In the genomic region with DNA sequence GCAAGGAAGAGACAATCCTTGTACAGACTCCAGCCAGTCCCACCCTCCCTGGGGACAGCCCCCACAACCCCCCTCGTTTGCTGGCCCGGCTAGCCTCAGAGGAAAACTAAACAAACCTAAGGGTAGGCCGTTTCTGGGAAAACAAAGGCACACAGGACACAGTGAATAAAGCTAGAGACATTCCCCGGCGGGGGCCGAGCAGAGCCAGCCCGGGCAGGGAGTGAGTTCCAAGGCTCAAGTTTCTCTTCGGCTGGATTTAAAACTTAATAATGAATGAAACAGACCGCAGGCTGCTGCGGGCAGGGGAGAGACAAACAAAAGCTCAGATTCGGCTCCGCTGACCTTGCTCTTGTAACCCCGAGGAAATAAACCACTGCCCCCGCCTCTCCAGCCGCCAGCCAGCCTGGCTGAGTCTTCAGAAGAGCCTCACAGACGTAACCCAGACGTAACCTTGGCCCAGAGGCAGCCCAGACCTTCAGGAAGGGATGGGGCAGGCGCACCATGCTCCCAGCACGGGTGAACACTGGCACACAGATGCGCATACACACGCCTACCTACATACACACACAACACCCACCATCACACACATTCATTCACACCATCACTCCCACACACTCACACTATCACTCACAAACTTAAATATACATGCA, we compare ENCODE assay signal across 10 cellular contexts.
DNase-seq lines count a peak whose midpoint lies in the region; ATAC-seq and TF ChIP-seq lines count a peak whose summit lies in the region.
"Had no signal": no experiment of that assay in that cellular context is flagged by ENCODE, and none has a peak within 500 bp of the region (broad histone marks: within the 10 kb centered on the region; RNA-seq: fewer than 3 reads in every experiment).

No MANE protein-coding gene starts in this region.

- H3K27ac ChIP-seq in IMR-90 (ENCODE audit: insufficient read depth, low read length) (peak overlapping the region; percentile 44), left lung (peak overlapping the region; percentile 36 to 48), smooth muscle cell (ENCODE audit: low read depth) (peak overlapping the region; percentile 84)

- no peaks in the 10 kb centered on the region for H3K79me1 ChIP-seq in IMR-90 (ENCODE audit: low read depth in 1 of 2, low read length in 2 of 2)

- no peaks in the 10 kb centered on the region for H3K36me3 Mint-ChIP-seq in activated CD4-positive, alpha-beta T cell treated with anti-CD3 and anti-CD28 coated beads, Interleukin-2, amount 10 ng/mL, durations not matched to agents 7 days and 5 days (ENCODE audit: low read depth)
- H3K36me3 Mint-ChIP-seq: activated naive CD8-positive, alpha-beta T cell had no signal

- WGBS in IMR-90 (ENCODE audit: extremely low coverage in 2 of 2, insufficient read length in 1 of 2), 2 experiments, result 12% methylated on average over 7 of the region's 21 CpGs; no CpG with 5 or more reads in 1 of the 2 experiments
- WGBS in smooth muscle cell (ENCODE audit: low lambda C conversion rate), result 16% methylated on average over 20 of the region's 21 CpGs

- H3K4me1 ChIP-seq in IMR-90 (ENCODE audit: control insufficient read depth, insufficient read depth, low read length) (peaks cover 31% of the 10 kb centered on the region), left lung (peaks cover 7 to 14% of the 10 kb centered on the region in 2 donors), smooth muscle cell (ENCODE audit: low read depth) (peaks cover 31% of the 10 kb centered on the region)

- in situ Hi-C loops in IMR-90 (cut with MboI; ENCODE audit: low sequenced_read_pairs), result no loop called here

- H3K18ac ChIP-seq in IMR-90 (ENCODE audit: low read depth, low read length), result peak overlapping the region; percentile 29

- intact Hi-C loops in IMR-90 (cut with micrococcal nuclease), result loop anchor here (2.0 kb wide), 1 partner anchor 19 kb away; no protein-coding TSS in a partner anchor
- intact Hi-C loops in left lung (cut with DNase I), result no loop called here

- H3K23ac ChIP-seq in IMR-90 (ENCODE audit: low read depth, low read length), result peak overlapping the region; percentile 60; the same call in 1 of the 2 replicates

- no peaks in the 10 kb centered on the region for H3K79me2 ChIP-seq in smooth muscle cell (ENCODE audit: low read depth)

- peak; percentile 86 for ATAC-seq in IMR-90 (ENCODE audit: low read depth)
- peak; percentile 58 for ATAC-seq in left lung
- ATAC-seq in GM21619 (IDR thresholded peaks at IDR 0.05; ENCODE audit: unreplicated experiment), result no peak
- ATAC-seq in stimulated activated naive CD8-positive, alpha-beta T cell treated with anti-CD3 and anti-CD28 coated beads, Interleukin-15, Interleukin-2, amounts not matched to agents 100 U/mL and 50 U/mL, for 24 hours, result no peak

- POLR2A ChIA-PET in IMR-90 (lab: Charles Lee; ENCODE audit: unreplicated experiment), result no interaction called here
- POLR2A ChIA-PET in activated CD4-positive, alpha-beta T cell treated with anti-CD3 and anti-CD28 coated beads, Interleukin-2, amount 10 ng/mL, durations not matched to agents 7 days and 5 days (lab: Charles Lee), result no interaction called here

- peak overlapping the region; percentile 82 for H2BK120ac ChIP-seq in IMR-90 (ENCODE audit: low read depth, low read length)

- H3K4ac ChIP-seq in IMR-90 (ENCODE audit: low read depth, low read length), result peak overlapping the region; percentile 92

- TF ChIP-seq POLR2A in IMR-90 (IDR thresholded peaks at IDR 0.05; ENCODE audit: low read depth, low read length), result no peak

- H3K4me3 ChIP-seq in IMR-90 (ENCODE audit: insufficient read depth, low read depth, low read length) (no peak overlapping the region), left lung (no peak overlapping the region), smooth muscle cell (no peak overlapping the region)

- peak overlapping the region; percentile 63 for H3K14ac ChIP-seq in IMR-90 (replicated peaks; ENCODE audit: low read depth, low read length)

- no peaks in the 10 kb centered on the region for H3K9me3 Mint-ChIP-seq in activated CD4-positive, alpha-beta T cell treated with anti-CD3 and anti-CD28 coated beads, Interleukin-2, amount 10 ng/mL, durations not matched to agents 7 days and 5 days

- no peak overlapping the region for H3K27ac Mint-ChIP-seq in activated CD4-positive, alpha-beta T cell treated with anti-CD3 and anti-CD28 coated beads, Interleukin-2, amount 10 ng/mL, durations not matched to agents 7 days and 5 days
- H3K27ac Mint-ChIP-seq: activated naive CD8-positive, alpha-beta T cell had no signal

- peak overlapping the region; percentile 62 for H2AFZ ChIP-seq in IMR-90 (replicated peaks; ENCODE audit: low read length, poor library complexity)
- H2AFZ ChIP-seq in smooth muscle cell (ENCODE audit: low read depth), result no peak overlapping the region

- peak overlapping the region; percentile 22 to 56; a peak in 2 of 4 replicates for H4K8ac ChIP-seq in IMR-90 (ENCODE audit: low read depth in 2 of 2, low read length in 2 of 2)

- no peak overlapping the region for H3K4me3 Mint-ChIP-seq in activated CD4-positive, alpha-beta T cell treated with anti-CD3 and anti-CD28 coated beads, Interleukin-2, amount 10 ng/mL, durations not matched to agents 7 days and 5 days
- H3K4me3 Mint-ChIP-seq: activated naive CD8-positive, alpha-beta T cell had no signal

- peak overlapping the region; percentile 59 for H2BK5ac ChIP-seq in IMR-90 (ENCODE audit: low read depth, low read length, poor library complexity, severe bottlenecking)

- H3F3A ChIP-seq in smooth muscle cell (ENCODE audit: low read depth), result peaks cover 12% of the 10 kb centered on the region

- H3K9me3 ChIP-seq in IMR-90 (ENCODE audit: control insufficient read depth, insufficient read depth, low read length) (no peaks in the 10 kb centered on the region), left lung (no peaks in the 10 kb centered on the region), smooth muscle cell (replicated peaks; ENCODE audit: low read depth) (no peaks in the 10 kb centered on the region)

- H2BK20ac ChIP-seq in IMR-90 (ENCODE audit: low read depth, low read length), result peak overlapping the region; percentile 42; the same call in 1 of the 2 replicates

- dilution Hi-C loops in IMR-90 (cut with HindIII; ENCODE audit: low sequenced_read_pairs, unreplicated experiment), result no loop called here

- H4K5ac ChIP-seq in IMR-90 (ENCODE audit: low read depth, low read length), result no peak overlapping the region

- H4K91ac ChIP-seq in IMR-90 (ENCODE audit: insufficient read depth, low read depth, low read length), result peak overlapping the region; percentile 47

- H3K9ac ChIP-seq in IMR-90 (ENCODE audit: low read depth, low read length) (no peak overlapping the region), smooth muscle cell (ENCODE audit: low read depth) (no peak overlapping the region)

- H3K36me3 ChIP-seq in IMR-90 (ENCODE audit: control insufficient read depth, insufficient read depth, low read length) (no peaks in the 10 kb centered on the region), left lung (no peaks in the 10 kb centered on the region), smooth muscle cell (ENCODE audit: low read depth) (no peaks in the 10 kb centered on the region)

- peak overlapping the region; percentile 31; the same call in 1 of the 3 replicates for H2BK15ac ChIP-seq in IMR-90 (ENCODE audit: low read depth, low read length)

- no TSS peak for BruUV-seq in IMR-90 (replicated peaks; lab: Mats Ljungman, UMichigan)

- H3K27me3 ChIP-seq in IMR-90 (ENCODE audit: control insufficient read depth, insufficient read depth, low read length) (no peaks in the 10 kb centered on the region), left lung (no peaks in the 10 kb centered on the region), smooth muscle cell (ENCODE audit: low read depth) (no peaks in the 10 kb centered on the region)

- CTCF ChIA-PET in IMR-90 (lab: Yijun Ruan, JAX), result no interaction called here
- CTCF ChIA-PET in activated CD4-positive, alpha-beta T cell treated with anti-CD3 and anti-CD28 coated beads, Interleukin-2, amount 10 ng/mL, durations not matched to agents 7 days and 5 days (lab: Charles Lee), result interaction anchor here (0.6 to 1.3 kb wide), 2 partner anchors 11 to 586 kb away, joined by 3 to 4 read pairs; no protein-coding TSS in a partner anchor

- peaks cover 7% of the 10 kb centered on the region for H4K20me1 ChIP-seq in IMR-90 (ENCODE audit: insufficient read depth, low read length)
- H4K20me1 ChIP-seq in smooth muscle cell (ENCODE audit: low read depth), result no peaks in the 10 kb centered on the region

- DNase-seq in IMR-90 (peak; percentile 77), dermis blood vessel endothelial cell (peak; percentile 50), left lung (peak in 1 of 2 donors; percentile 56), smooth muscle cell (lab: John Stamatoyannopoulos, UW; ENCODE audit: unreplicated experiment) (no peak), NK-92 (lab: John Stamatoyannopoulos, UW; ENCODE audit: unreplicated experiment) (no peak)
- no peak for DNase-seq in activated CD4-positive, alpha-beta T cell treated with anti-CD3 and anti-CD28 coated beads, Interleukin-2, amount 10 ng/mL, durations not matched to agents 7 days and 5 days
- no peak for DNase-seq in stimulated activated naive CD8-positive, alpha-beta T cell treated with anti-CD3 and anti-CD28 coated beads, Interleukin-15, Interleukin-2, amounts not matched to agents 100 U/mL and 50 U/mL, for 24 hours
- DNase-seq: GDM1 had no signal

- H3K4me2 ChIP-seq in IMR-90 (ENCODE audit: low read depth, low read length) (peak overlapping the region; percentile 30), smooth muscle cell (peak overlapping the region; percentile 69)

- peak overlapping the region; percentile 48 for H2AK5ac ChIP-seq in IMR-90 (ENCODE audit: low read depth, low read length)

- H3K27me3 Mint-ChIP-seq in activated CD4-positive, alpha-beta T cell treated with anti-CD3 and anti-CD28 coated beads, Interleukin-2, amount 10 ng/mL, durations not matched to agents 7 days and 5 days, result no peaks in the 10 kb centered on the region

- no peaks in the 10 kb centered on the region for H3K4me1 Mint-ChIP-seq in activated CD4-positive, alpha-beta T cell treated with anti-CD3 and anti-CD28 coated beads, Interleukin-2, amount 10 ng/mL, durations not matched to agents 7 days and 5 days

- 0 out of 2 replicates have a peak overlapping the region, but pooled peaks have one; percentile 19 for H3K56ac ChIP-seq in IMR-90 (ENCODE audit: extremely low read depth, insufficient read depth, low read length)

- TF ChIP-seq CTCF in IMR-90 (conservative IDR thresholded peaks at IDR 0.05; ENCODE audit: low read depth, low read length) (no peak), left lung (IDR thresholded peaks at IDR 0.05) (no peak), smooth muscle cell (IDR thresholded peaks at IDR 0.05; ENCODE audit: borderline replicate concordance, insufficient read depth, poor library complexity, severe bottlenecking) (no peak)

- H2AK9ac ChIP-seq in IMR-90 (replicated peaks; ENCODE audit: low read depth, low read length, poor library complexity), result peak overlapping the region; percentile 37

- peaks cover 17% of the 10 kb centered on the region; the same call in 1 of the 2 replicates for H3K9me1 ChIP-seq in IMR-90 (ENCODE audit: insufficient read depth, low read length)

- TF ChIP-seq RAD21 in IMR-90 (IDR thresholded peaks at IDR 0.05; ENCODE audit: low read length), result no peak

TF ChIP-seq in IMR-90, 13 proteins besides CTCF, POLR2A, EP300 and RAD21 (continues in another document):
- TF ChIP-seq RCOR1 (IDR thresholded peaks at IDR 0.05; ENCODE audit: insufficient replicate concordance, low read length) (no peak), RFX5 (IDR thresholded peaks at IDR 0.05; ENCODE audit: low read depth, low read length) (no peak), CHD1 (IDR thresholded peaks at IDR 0.05; ENCODE audit: low read depth, low read length) (no peak)

Comparison
In these comparisons a context has a peak if more than half of its experiments do, and no peak if none do; other contexts are left out.
1. ATAC-seq: peak in IMR-90 (single experiment) and left lung (single experiment); none in GM21619 (single experiment) and stimulated activated naive CD8-positive, alpha-beta T cell treated with anti-CD3 and anti-CD28 coated beads, Interleukin-15, Interleukin-2, amounts not matched to agents 100 U/mL and 50 U/mL, for 24 hours (single experiment).
2. DNase-seq: peak in IMR-90 (single experiment) and dermis blood vessel endothelial cell (single experiment); none in smooth muscle cell (single experiment), NK-92 (single experiment), activated CD4-positive, alpha-beta T cell treated with anti-CD3 and anti-CD28 coated beads, Interleukin-2, amount 10 ng/mL, durations not matched to agents 7 days and 5 days (single experiment) and stimulated activated naive CD8-positive, alpha-beta T cell treated with anti-CD3 and anti-CD28 coated beads, Interleukin-15, Interleukin-2, amounts not matched to agents 100 U/mL and 50 U/mL, for 24 hours (single experiment).
3. Peak in every context shown above with its lines, with median percentiles within 50 percentile points of each other: H3K27ac ChIP-seq.